1 cellular context compared by ENCODE assay signal in genomic region chr2:113890253-113891235, GRCh38.
TF ChIP-seq lines count a peak whose summit lies in the region.

No MANE protein-coding gene starts in this region.

TF ChIP-seq in HepG2, 621 proteins besides CTCF, POLR2A, EP300 and RAD21 (continued from another document and continues in another):
- TF ChIP-seq HDAC1 (CRISPR knock-in tag; IDR thresholded peaks at IDR 0.05) (peak; percentile 23; the same call in 1 of the 2 replicates), ZBTB42 (CRISPR knock-in tag; IDR thresholded peaks at IDR 0.05) (peak; percentile 6; the same call in 1 of the 2 replicates), ZNF605 (CRISPR knock-in tag; IDR thresholded peaks at IDR 0.05) (no peak), RERE (CRISPR knock-in tag; IDR thresholded peaks at IDR 0.05; ENCODE audit: low read depth) (no peak), AGO2 (optimal IDR thresholded peaks at IDR 0.05; ENCODE audit: low read depth, low read length) (peak; percentile 73), ZFY (CRISPR knock-in tag; IDR thresholded peaks at IDR 0.05) (peak; percentile 46; the same call in 1 of the 2 replicates), MAFK (conservative IDR thresholded peaks at IDR 0.05 in 1 of 2, IDR thresholded peaks at IDR 0.05 in 1 of 2; ENCODE audit: low read length in 2 of 2) (no peak), HES4 (CRISPR knock-in tag; IDR thresholded peaks at IDR 0.05; ENCODE audit: borderline replicate concordance) (no peak), GABPA (IDR thresholded peaks at IDR 0.05; ENCODE audit: low read depth, low read length) (no peak; the same call in 1 of the 2 replicates), GABPA (CRISPR knock-in tag; IDR thresholded peaks at IDR 0.05; ENCODE audit: low read depth) (peak; percentile 65), REL (CRISPR knock-in tag; conservative IDR thresholded peaks at IDR 0.05) (peak; percentile 63; the same call in 1 of the 2 replicates), SRF (IDR thresholded peaks at IDR 0.05; ENCODE audit: low read depth, low read length) (peak; percentile 95), ATF7 (IDR thresholded peaks at IDR 0.05) (no peak), ATF7 (CRISPR knock-in tag; IDR thresholded peaks at IDR 0.05) (no peak), ZNF570 (CRISPR knock-in tag; IDR thresholded peaks at IDR 0.05; ENCODE audit: borderline replicate concordance) (no peak), ZSCAN21 (CRISPR knock-in tag; IDR thresholded peaks at IDR 0.05; ENCODE audit: borderline replicate concordance) (0 out of 2 replicates have a peak, but pooled peaks have one; percentile 28), SIN3A (IDR thresholded peaks at IDR 0.05; ENCODE audit: borderline replicate concordance, low read depth, low read length) (peak; percentile 41; the same call in 1 of the 2 replicates), KDM5B (CRISPR knock-in tag; IDR thresholded peaks at IDR 0.05; ENCODE audit: borderline replicate concordance) (0 out of 2 replicates have a peak, but pooled peaks have one; percentile 5), MYC (CRISPR knock-in tag; IDR thresholded peaks at IDR 0.05; ENCODE audit: borderline replicate concordance) (peak; percentile 15; the same call in 1 of the 2 replicates), ERF (CRISPR knock-in tag; IDR thresholded peaks at IDR 0.05) (no peak; the same call in 1 of the 2 replicates), SAP130 (CRISPR knock-in tag; IDR thresholded peaks at IDR 0.05; ENCODE audit: low read depth) (peak; percentile 82), ZNF235 (CRISPR knock-in tag; IDR thresholded peaks at IDR 0.05; ENCODE audit: borderline replicate concordance) (peak; percentile 21; the same call in 1 of the 2 replicates), YEATS2 (CRISPR knock-in tag; IDR thresholded peaks at IDR 0.05; ENCODE audit: borderline replicate concordance) (peak; percentile 26; the same call in 1 of the 2 replicates), RBFOX2 (IDR thresholded peaks at IDR 0.05; ENCODE audit: low read depth, low read length) (peak; percentile 78), CBX5 (CRISPR knock-in tag; IDR thresholded peaks at IDR 0.05; ENCODE audit: borderline replicate concordance) (0 out of 2 replicates have a peak, but pooled peaks have one; percentile 57), IKZF4 (CRISPR knock-in tag; IDR thresholded peaks at IDR 0.05; ENCODE audit: borderline replicate concordance, low read depth, not compliant biosample characterization) (no peak), HOXA9 (CRISPR knock-in tag; IDR thresholded peaks at IDR 0.05; ENCODE audit: borderline replicate concordance) (0 out of 2 replicates have a peak, but pooled peaks have one; percentile 6), MBD4 (IDR thresholded peaks at IDR 0.05; ENCODE audit: borderline replicate concordance, low read length) (no peak), ZNF564 (CRISPR knock-in tag; IDR thresholded peaks at IDR 0.05) (no peak; the same call in 1 of the 2 replicates), ZNF547 (CRISPR knock-in tag; IDR thresholded peaks at IDR 0.05) (no peak), ZNF205 (CRISPR knock-in tag; IDR thresholded peaks at IDR 0.05) (no peak; the same call in 1 of the 2 replicates), NFATC3 (CRISPR knock-in tag; IDR thresholded peaks at IDR 0.05) (no peak), ZNF383 (CRISPR knock-in tag; IDR thresholded peaks at IDR 0.05; ENCODE audit: borderline replicate concordance) (0 out of 2 replicates have a peak, but pooled peaks have one; percentile 23), ZNF18 (CRISPR knock-in tag; IDR thresholded peaks at IDR 0.05; ENCODE audit: insufficient replicate concordance) (peak; percentile 29), TARDBP (CRISPR knock-in tag; IDR thresholded peaks at IDR 0.05) (0 out of 2 replicates have a peak, but pooled peaks have one; percentile 32), ATF7-NPFF (CRISPR knock-in tag; IDR thresholded peaks at IDR 0.05; ENCODE audit: low read depth) (0 out of 2 replicates have a peak, but pooled peaks have one; percentile 45), MED8 (CRISPR knock-in tag; IDR thresholded peaks at IDR 0.05; ENCODE audit: insufficient replicate concordance) (no peak), MIER3 (CRISPR knock-in tag; IDR thresholded peaks at IDR 0.05; ENCODE audit: borderline replicate concordance) (no peak), ADNP (CRISPR knock-in tag; IDR thresholded peaks at IDR 0.05) (no peak)
- TF ChIP-seq, protein P1, sequence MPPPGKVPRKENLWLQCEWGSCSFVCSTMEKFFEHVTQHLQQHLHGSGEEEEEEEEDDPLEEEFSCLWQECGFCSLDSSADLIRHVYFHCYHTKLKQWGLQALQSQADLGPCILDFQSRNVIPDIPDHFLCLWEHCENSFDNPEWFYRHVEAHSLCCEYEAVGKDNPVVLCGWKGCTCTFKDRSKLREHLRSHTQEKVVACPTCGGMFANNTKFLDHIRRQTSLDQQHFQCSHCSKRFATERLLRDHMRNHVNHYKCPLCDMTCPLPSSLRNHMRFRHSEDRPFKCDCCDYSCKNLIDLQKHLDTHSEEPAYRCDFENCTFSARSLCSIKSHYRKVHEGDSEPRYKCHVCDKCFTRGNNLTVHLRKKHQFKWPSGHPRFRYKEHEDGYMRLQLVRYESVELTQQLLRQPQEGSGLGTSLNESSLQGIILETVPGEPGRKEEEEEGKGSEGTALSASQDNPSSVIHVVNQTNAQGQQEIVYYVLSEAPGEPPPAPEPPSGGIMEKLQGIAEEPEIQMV (CRISPR knock-in tag; IDR thresholded peaks at IDR 0.05; ENCODE audit: low read depth) = no peak
- TF ChIP-seq, protein P2, sequence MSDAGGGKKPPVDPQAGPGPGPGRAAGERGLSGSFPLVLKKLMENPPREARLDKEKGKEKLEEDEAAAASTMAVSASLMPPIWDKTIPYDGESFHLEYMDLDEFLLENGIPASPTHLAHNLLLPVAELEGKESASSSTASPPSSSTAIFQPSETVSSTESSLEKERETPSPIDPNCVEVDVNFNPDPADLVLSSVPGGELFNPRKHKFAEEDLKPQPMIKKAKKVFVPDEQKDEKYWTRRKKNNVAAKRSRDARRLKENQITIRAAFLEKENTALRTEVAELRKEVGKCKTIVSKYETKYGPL (CRISPR knock-in tag; IDR thresholded peaks at IDR 0.05) = no peak
- TF ChIP-seq, protein P3, sequence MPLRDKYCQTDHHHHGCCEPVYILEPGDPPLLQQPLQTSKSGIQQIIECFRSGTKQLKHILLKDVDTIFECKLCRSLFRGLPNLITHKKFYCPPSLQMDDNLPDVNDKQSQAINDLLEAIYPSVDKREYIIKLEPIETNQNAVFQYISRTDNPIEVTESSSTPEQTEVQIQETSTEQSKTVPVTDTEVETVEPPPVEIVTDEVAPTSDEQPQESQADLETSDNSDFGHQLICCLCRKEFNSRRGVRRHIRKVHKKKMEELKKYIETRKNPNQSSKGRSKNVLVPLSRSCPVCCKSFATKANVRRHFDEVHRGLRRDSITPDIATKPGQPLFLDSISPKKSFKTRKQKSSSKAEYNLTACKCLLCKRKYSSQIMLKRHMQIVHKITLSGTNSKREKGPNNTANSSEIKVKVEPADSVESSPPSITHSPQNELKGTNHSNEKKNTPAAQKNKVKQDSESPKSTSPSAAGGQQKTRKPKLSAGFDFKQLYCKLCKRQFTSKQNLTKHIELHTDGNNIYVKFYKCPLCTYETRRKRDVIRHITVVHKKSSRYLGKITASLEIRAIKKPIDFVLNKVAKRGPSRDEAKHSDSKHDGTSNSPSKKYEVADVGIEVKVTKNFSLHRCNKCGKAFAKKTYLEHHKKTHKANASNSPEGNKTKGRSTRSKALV (CRISPR knock-in tag; IDR thresholded peaks at IDR 0.05) = peak; percentile 34; the same call in 1 of the 2 replicates
- TF ChIP-seq, protein P4, sequence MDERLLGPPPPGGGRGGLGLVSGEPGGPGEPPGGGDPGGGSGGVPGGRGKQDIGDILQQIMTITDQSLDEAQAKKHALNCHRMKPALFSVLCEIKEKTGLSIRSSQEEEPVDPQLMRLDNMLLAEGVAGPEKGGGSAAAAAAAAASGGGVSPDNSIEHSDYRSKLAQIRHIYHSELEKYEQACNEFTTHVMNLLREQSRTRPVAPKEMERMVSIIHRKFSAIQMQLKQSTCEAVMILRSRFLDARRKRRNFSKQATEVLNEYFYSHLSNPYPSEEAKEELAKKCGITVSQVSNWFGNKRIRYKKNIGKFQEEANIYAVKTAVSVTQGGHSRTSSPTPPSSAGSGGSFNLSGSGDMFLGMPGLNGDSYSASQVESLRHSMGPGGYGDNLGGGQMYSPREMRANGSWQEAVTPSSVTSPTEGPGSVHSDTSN (CRISPR knock-in tag; IDR thresholded peaks at IDR 0.05) = no peak
- TF ChIP-seq, protein P5, sequence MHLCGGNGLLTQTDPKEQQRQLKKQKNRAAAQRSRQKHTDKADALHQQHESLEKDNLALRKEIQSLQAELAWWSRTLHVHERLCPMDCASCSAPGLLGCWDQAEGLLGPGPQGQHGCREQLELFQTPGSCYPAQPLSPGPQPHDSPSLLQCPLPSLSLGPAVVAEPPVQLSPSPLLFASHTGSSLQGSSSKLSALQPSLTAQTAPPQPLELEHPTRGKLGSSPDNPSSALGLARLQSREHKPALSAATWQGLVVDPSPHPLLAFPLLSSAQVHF (CRISPR knock-in tag; IDR thresholded peaks at IDR 0.05) = peak; percentile 7; the same call in 1 of the 2 replicates
- TF ChIP-seq, protein P6, sequence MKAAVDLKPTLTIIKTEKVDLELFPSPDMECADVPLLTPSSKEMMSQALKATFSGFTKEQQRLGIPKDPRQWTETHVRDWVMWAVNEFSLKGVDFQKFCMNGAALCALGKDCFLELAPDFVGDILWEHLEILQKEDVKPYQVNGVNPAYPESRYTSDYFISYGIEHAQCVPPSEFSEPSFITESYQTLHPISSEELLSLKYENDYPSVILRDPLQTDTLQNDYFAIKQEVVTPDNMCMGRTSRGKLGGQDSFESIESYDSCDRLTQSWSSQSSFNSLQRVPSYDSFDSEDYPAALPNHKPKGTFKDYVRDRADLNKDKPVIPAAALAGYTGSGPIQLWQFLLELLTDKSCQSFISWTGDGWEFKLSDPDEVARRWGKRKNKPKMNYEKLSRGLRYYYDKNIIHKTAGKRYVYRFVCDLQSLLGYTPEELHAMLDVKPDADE (CRISPR knock-in tag; IDR thresholded peaks at IDR 0.05) = peak; percentile 41; the same call in 1 of the 2 replicates
- TF ChIP-seq, protein P7, sequence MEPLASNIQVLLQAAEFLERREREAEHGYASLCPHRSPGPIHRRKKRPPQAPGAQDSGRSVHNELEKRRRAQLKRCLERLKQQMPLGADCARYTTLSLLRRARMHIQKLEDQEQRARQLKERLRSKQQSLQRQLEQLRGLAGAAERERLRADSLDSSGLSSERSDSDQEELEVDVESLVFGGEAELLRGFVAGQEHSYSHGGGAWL (CRISPR knock-in tag; IDR thresholded peaks at IDR 0.05) = no peak
- TF ChIP-seq, protein P8, sequence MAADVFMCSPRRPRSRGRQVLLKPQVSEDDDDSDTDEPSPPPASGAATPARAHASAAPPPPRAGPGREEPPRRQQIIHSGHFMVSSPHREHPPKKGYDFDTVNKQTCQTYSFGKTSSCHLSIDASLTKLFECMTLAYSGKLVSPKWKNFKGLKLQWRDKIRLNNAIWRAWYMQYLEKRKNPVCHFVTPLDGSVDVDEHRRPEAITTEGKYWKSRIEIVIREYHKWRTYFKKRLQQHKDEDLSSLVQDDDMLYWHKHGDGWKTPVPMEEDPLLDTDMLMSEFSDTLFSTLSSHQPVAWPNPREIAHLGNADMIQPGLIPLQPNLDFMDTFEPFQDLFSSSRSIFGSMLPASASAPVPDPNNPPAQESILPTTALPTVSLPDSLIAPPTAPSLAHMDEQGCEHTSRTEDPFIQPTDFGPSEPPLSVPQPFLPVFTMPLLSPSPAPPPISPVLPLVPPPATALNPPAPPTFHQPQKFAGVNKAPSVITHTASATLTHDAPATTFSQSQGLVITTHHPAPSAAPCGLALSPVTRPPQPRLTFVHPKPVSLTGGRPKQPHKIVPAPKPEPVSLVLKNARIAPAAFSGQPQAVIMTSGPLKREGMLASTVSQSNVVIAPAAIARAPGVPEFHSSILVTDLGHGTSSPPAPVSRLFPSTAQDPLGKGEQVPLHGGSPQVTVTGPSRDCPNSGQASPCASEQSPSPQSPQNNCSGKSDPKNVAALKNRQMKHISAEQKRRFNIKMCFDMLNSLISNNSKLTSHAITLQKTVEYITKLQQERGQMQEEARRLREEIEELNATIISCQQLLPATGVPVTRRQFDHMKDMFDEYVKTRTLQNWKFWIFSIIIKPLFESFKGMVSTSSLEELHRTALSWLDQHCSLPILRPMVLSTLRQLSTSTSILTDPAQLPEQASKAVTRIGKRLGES (CRISPR knock-in tag; IDR thresholded peaks at IDR 0.05; ENCODE audit: borderline replicate concordance) = no peak
